Comparison of ENCODE assay signal across 1 cellular context in genomic region chr10:110670335-110670734, GRCh38.
TF ChIP-seq lines count a peak whose summit lies in the region.

No MANE protein-coding gene starts in this region.

TF ChIP-seq in K562, 482 proteins besides CTCF, POLR2A, EP300 and RAD21:
- TF ChIP-seq CREB5 (CRISPR knock-in tag; IDR thresholded peaks at IDR 0.05) (no peak), CBFA2T3 (IDR thresholded peaks at IDR 0.05) (peak; percentile 8; the same call in 1 of the 2 replicates), DEAF1 (CRISPR knock-in tag; IDR thresholded peaks at IDR 0.05) (no peak), ZNF830 (CRISPR knock-in tag; IDR thresholded peaks at IDR 0.05) (no peak)
